Comparison of ENCODE assay signal across 11 cellular contexts in the genomic region with DNA sequence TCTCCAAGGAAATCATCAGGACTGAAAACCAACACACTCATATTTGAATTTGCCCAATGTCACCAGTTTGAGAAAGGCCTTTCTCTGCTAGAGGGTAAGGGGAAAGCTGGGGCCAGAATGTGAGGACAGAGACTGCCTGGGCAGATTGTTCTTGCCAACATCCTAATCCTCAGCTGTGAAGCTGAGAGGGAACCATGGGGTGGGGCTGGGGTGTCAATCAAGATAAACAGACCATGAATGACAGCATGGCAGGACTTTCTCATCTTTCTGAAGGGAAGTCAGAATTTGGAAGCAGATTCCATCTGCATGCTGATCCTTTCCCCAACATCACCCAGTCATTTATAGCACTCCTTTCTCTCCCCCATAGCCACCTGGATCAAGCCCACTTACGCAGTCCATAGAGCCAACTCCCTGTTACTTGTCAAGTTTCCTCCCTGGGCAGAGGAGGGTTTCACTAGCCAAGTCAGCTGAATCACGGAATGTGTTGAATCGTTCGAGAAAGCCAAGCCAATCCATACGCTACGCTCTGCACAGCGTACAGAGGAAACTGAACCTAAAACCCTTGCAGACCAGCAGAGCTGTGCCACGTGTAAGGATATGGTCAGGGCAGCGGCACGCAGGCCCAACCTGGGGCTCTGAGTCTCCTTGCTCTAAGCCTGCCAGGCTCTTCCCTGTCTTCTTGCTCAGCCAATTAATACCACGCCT. TPM values are rescaled to one million over a fixed set of nuclear protein-coding genes. Genes with fewer than 3 reads are reported as not detected.
DNase-seq lines count a peak whose midpoint lies in the region; ATAC-seq and TF ChIP-seq lines count a peak whose summit lies in the region.
"Had no signal": no experiment of that assay in that cellular context is flagged by ENCODE, and none has a peak within 500 bp of the region (broad histone marks: within the 10 kb centered on the region; RNA-seq: fewer than 3 reads in every experiment).

No MANE protein-coding gene starts in this region.

- DNase-seq in Caco-2 = no peak
- DNase-seq in central memory CD8-positive, alpha-beta T cell (ENCODE audit: low spot score in 2 of 2) = no peak
- no peak for DNase-seq in COLO668 (lab: John Stamatoyannopoulos, UW; ENCODE audit: unreplicated experiment)
- DNase-seq in C1 segment of cervical spinal cord (lab: John Stamatoyannopoulos, UW) = no peak
- no peak for DNase-seq in SK-N-DZ (ENCODE audit: low spot score)
- DNase-seq: BE2C; stimulated activated CD4-positive, alpha-beta T cell treated with anti-CD3 and anti-CD28 coated beads, Interleukin-4, amount 100 ng/mL, for 24 hours; uterus had no signal

- no peak for TF ChIP-seq CTCF in Caco-2 (IDR thresholded peaks at IDR 0.05; ENCODE audit: insufficient read depth in 1 of 2, low read depth in 1 of 2, low read length in 1 of 2, severe bottlenecking in 1 of 2, unreplicated experiment in 1 of 2)

- ATAC-seq in GM19351 (IDR thresholded peaks at IDR 0.05; ENCODE audit: unreplicated experiment) (peak; percentile 79), HG03039 (IDR thresholded peaks at IDR 0.05; ENCODE audit: unreplicated experiment) (peak; percentile 55), GM18519 (IDR thresholded peaks at IDR 0.05; ENCODE audit: low FRiP score, unreplicated experiment) (no peak)
- peak; percentile 76 for ATAC-seq in central memory CD8-positive, alpha-beta T cell (replicated peaks; ENCODE audit: extremely low read depth, poor library complexity, severe bottlenecking)

- H3K4me1 ChIP-seq in Caco-2 = peaks cover 79% of the 10 kb centered on the region
- H3K4me1 ChIP-seq: BE2C, uterus had no signal

- H3K27me3 Mint-ChIP-seq in Caco-2 (ENCODE audit: insufficient read depth, unreplicated experiment) = no peaks in the 10 kb centered on the region
- H3K27me3 Mint-ChIP-seq in central memory CD8-positive, alpha-beta T cell = peaks cover 16% of the 10 kb centered on the region

- POLR2A ChIA-PET in Caco-2 (lab: Charles Lee) = interaction anchor here (1.1 kb wide), 1 partner anchor 51 kb away, joined by 4 read pairs; no protein-coding TSS in a partner anchor

- H3K9me3 ChIP-seq in Caco-2 = no peaks in the 10 kb centered on the region
- H3K9me3 ChIP-seq: BE2C, uterus had no signal

- no TSS peak for BruUV-seq in Caco-2 (replicated peaks; lab: Mats Ljungman, UMichigan)

- no peaks in the 10 kb centered on the region for H3K27me3 ChIP-seq in Caco-2 (replicated peaks; ENCODE audit: control insufficient read depth, insufficient read depth, low read length)
- H3K27me3 ChIP-seq: uterus had no signal

- peaks cover 2% of the 10 kb centered on the region for H3K36me3 ChIP-seq in Caco-2 (ENCODE audit: control insufficient read depth, insufficient read depth, low read length)
- H3K36me3 ChIP-seq: BE2C, uterus had no signal

- no peak overlapping the region for H3K4me3 Mint-ChIP-seq in Caco-2 (ENCODE audit: unreplicated experiment)
- H3K4me3 Mint-ChIP-seq in central memory CD8-positive, alpha-beta T cell = no peak overlapping the region

- intact Hi-C loops in Caco-2 (cut with micrococcal nuclease; ENCODE audit: unreplicated experiment) = no loop called here

- H3K4me3 ChIP-seq in Caco-2 (ENCODE audit: low read depth, low read length) = no peak overlapping the region
- H3K4me3 ChIP-seq: uterus had no signal

- H3K4me1 Mint-ChIP-seq in Caco-2 (ENCODE audit: low read depth, unreplicated experiment) = peaks cover 50% of the 10 kb centered on the region
- peaks cover 10% of the 10 kb centered on the region for H3K4me1 Mint-ChIP-seq in central memory CD8-positive, alpha-beta T cell

- H3K36me3 Mint-ChIP-seq in Caco-2 (ENCODE audit: insufficient read depth, unreplicated experiment) = peaks cover 84% of the 10 kb centered on the region
- no peaks in the 10 kb centered on the region for H3K36me3 Mint-ChIP-seq in central memory CD8-positive, alpha-beta T cell (ENCODE audit: insufficient read depth)

- H3K9me3 Mint-ChIP-seq in Caco-2 (ENCODE audit: unreplicated experiment) = no peaks in the 10 kb centered on the region
- H3K9me3 Mint-ChIP-seq in central memory CD8-positive, alpha-beta T cell = no peaks in the 10 kb centered on the region

- H3K27ac Mint-ChIP-seq in Caco-2 (ENCODE audit: unreplicated experiment) = peak overlapping the region; percentile 31
- H3K27ac Mint-ChIP-seq in central memory CD8-positive, alpha-beta T cell (ENCODE audit: low read depth) = peak overlapping the region; percentile 7

- CTCF ChIA-PET in Caco-2 (lab: Charles Lee) = no interaction called here

RNA-seq across cellular contexts. Expression of a gene that starts 14.9 kb away (rescaled TPM):
- total RNA-seq in Caco-2 (2022) = 276 and 320 TPM in 2 replicates
- polyA plus RNA-seq in SK-N-DZ (2014; cell fraction: cytosol; rRNA removed) = 16.2 and 20.9 TPM in 2 replicates
- polyA plus RNA-seq in SK-N-DZ (2014; cell fraction: nucleus; rRNA removed) = 24.1 and 28.5 TPM in 2 replicates
